In genomic region chr1:216902669-216903388, GRCh38 we compare ENCODE assay signal across 13 cellular contexts.
A peak's percentile ranks its signal among the peaks of the same experiment; 100 is the strongest.
DNase-seq lines count a peak whose midpoint lies in the region; FAIRE-seq and TF ChIP-seq lines count a peak whose summit lies in the region.
"Had no signal": no experiment of that assay in that cellular context is flagged by ENCODE, and none has a peak within 500 bp of the region (broad histone marks: within the 10 kb centered on the region; RNA-seq: fewer than 3 reads in every experiment).

No MANE protein-coding gene starts in this region.

- WGBS in ovary, 3 donors, result 79 to 81% (median 79%) methylated on average over 5 of the region's 5 CpGs

- no peak overlapping the region for H3K4me3 ChIP-seq in bronchial epithelial cell (ENCODE audit: low read depth, low read length)
- H3K4me3 ChIP-seq in ovary, result no peak overlapping the region
- no peak overlapping the region for H3K4me3 ChIP-seq in BE2C (ENCODE audit: low read depth, low read length)
- H3K4me3 ChIP-seq in vagina, result no peak overlapping the region
- H3K4me3 ChIP-seq: K562, transverse colon had no signal

- intact Hi-C loops in ovary (cut with DNase I) (no loop called here), vagina (cut with DNase I) (no loop called here)

- peak; percentile 94 for FAIRE-seq in bronchial epithelial cell (lab: Jason Lieb, UNC)
- FAIRE-seq: K562 had no signal

- H3K36me3 ChIP-seq in bronchial epithelial cell (ENCODE audit: control insufficient read depth, insufficient read depth, low read length), result no peaks in the 10 kb centered on the region
- no peaks in the 10 kb centered on the region for H3K36me3 ChIP-seq in ovary
- H3K36me3 ChIP-seq in BE2C, result no peaks in the 10 kb centered on the region
- H3K36me3 ChIP-seq in vagina, result no peaks in the 10 kb centered on the region
- H3K36me3 ChIP-seq: transverse colon had no signal

- H3K9me3 ChIP-seq in ovary (no peaks in the 10 kb centered on the region), BE2C (no peaks in the 10 kb centered on the region), vagina (no peaks in the 10 kb centered on the region)
- H3K9me3 ChIP-seq: transverse colon had no signal

- DNase-seq in Ammon's horn (ENCODE audit: low spot score) (peak; percentile 76), LHCN-M2 (ENCODE audit: low read depth) (peak; percentile 39), bronchial epithelial cell (ENCODE audit: low read depth) (peak; percentile 98), midbrain (lab: John Stamatoyannopoulos, UW) (peak; percentile 36), ovary (no peak), middle frontal gyrus (ENCODE audit: extremely low spot score, low spot score) (no peak), BE2C (no peak), vagina (ENCODE audit: extremely low spot score in 2 of 2) (no peak)
- DNase-seq: activated gamma-delta T cell treated with Interleukin-2 at 50 U/mL for 16 hours, COR-L47, dermis blood vessel endothelial cell, transverse colon had no signal

- H3K27me3 ChIP-seq in bronchial epithelial cell (ENCODE audit: control insufficient read depth, insufficient read depth, low read length), result no peaks in the 10 kb centered on the region
- no peaks in the 10 kb centered on the region for H3K27me3 ChIP-seq in ovary
- peaks cover 4% of the 10 kb centered on the region; the same call in 1 of the 2 replicates for H3K27me3 ChIP-seq in BE2C
- no peaks in the 10 kb centered on the region for H3K27me3 ChIP-seq in vagina
- H3K27me3 ChIP-seq: transverse colon had no signal

- H3K27ac ChIP-seq in ovary (no peak overlapping the region), vagina (no peak overlapping the region)
- H3K27ac ChIP-seq: transverse colon had no signal

- TF ChIP-seq POLR2A in ovary (IDR thresholded peaks at IDR 0.05) (no peak), vagina (IDR thresholded peaks at IDR 0.05) (no peak)

- H3K4me1 ChIP-seq in ovary (ENCODE audit: insufficient read depth) (no peaks in the 10 kb centered on the region), BE2C (no peaks in the 10 kb centered on the region), vagina (no peaks in the 10 kb centered on the region)
- H3K4me1 ChIP-seq: transverse colon had no signal

- TF ChIP-seq CTCF in bronchial epithelial cell (IDR thresholded peaks at IDR 0.05; ENCODE audit: insufficient read depth, low read length, severe bottlenecking) (no peak), ovary (IDR thresholded peaks at IDR 0.05) (no peak), BE2C (IDR thresholded peaks at IDR 0.05; ENCODE audit: low read depth, low read length) (no peak), vagina (IDR thresholded peaks at IDR 0.05) (no peak)

- TF ChIP-seq EP300 in ovary (IDR thresholded peaks at IDR 0.05), result no peak

Comparison
In these comparisons a context has a peak if more than half of its experiments do, and no peak if none do; other contexts are left out.
1. DNase-seq: peak in Ammon's horn (single experiment), LHCN-M2 (single experiment), bronchial epithelial cell (single experiment) and midbrain (single experiment); none in ovary (0 of 5), middle frontal gyrus (single experiment), BE2C (single experiment) and vagina (0 of 2).